Comparison of ENCODE assay signal across 10 cellular contexts in the genomic region with DNA sequence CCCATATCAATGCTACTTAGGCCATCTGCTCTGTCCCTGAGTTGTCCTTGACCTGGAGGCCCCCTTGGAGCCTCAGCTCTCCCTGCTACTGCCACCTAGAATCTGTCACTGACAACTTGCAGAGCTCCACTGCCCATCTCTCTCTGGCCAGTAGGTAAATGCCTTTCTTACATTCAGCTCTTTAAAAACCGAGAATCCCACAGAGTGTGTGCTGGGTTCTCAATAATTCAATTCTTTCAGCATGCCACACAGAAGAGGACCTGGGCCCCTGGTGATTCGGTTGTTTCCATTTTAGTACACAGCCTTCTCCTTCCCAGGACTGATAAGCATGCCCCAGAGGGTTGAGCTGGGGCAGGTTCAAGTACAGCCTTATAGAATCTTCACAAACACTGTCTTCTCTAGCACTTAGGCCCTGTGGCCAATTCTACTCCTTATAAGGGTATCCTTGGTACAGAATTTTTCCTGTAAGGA. TPM values are rescaled to one million over a fixed set of nuclear protein-coding genes. Genes with fewer than 3 reads are reported as not detected.
A peak's percentile ranks its signal among the peaks of the same experiment; 100 is the strongest.
DNase-seq lines count a peak whose midpoint lies in the region; ATAC-seq, FAIRE-seq and TF ChIP-seq lines count a peak whose summit lies in the region.
"Had no signal": no experiment of that assay in that cellular context is flagged by ENCODE, and none has a peak within 500 bp of the region (broad histone marks: within the 10 kb centered on the region; RNA-seq: fewer than 3 reads in every experiment).

No MANE protein-coding gene starts in this region.

- H3K18ac ChIP-seq in H1 (ENCODE audit: extremely low read depth, low read length): peak overlapping the region; percentile 51; the same call in 1 of the 2 replicates

- POLR2A ChIA-PET in H1 (lab: Charles Lee; ENCODE audit: partially characterized antibody): interaction anchor here (0.7 to 4.0 kb wide), 10 partner anchors 11 to 192 kb away, joined by 3 to 72 read pairs (median 4); a partner anchor contains a TSS

- H3K4me3 ChIP-seq in H1 (ENCODE audit: extremely low read depth in 1 of 4, insufficient read depth in 2 of 4, low read depth in 3 of 4, low read length in 4 of 4) (no peak overlapping the region), neural progenitor cell (no peak overlapping the region), mucosa of descending colon (no peak overlapping the region)

- TF ChIP-seq POLR2A in H1 (IDR thresholded peaks at IDR 0.05; ENCODE audit: control extremely low read depth in 1 of 2, low read depth in 2 of 2, low read length in 2 of 2): no peak

- 0 out of 2 replicates have a peak overlapping the region, but pooled peaks have one; percentile 6 for H3K27ac ChIP-seq in H1 (ENCODE audit: low read depth, low read length)
- H3K27ac ChIP-seq in neural progenitor cell: no peak overlapping the region

- no peaks in the 10 kb centered on the region for H3K79me2 ChIP-seq in H1 (ENCODE audit: control insufficient read depth in 1 of 2, insufficient read depth in 2 of 2, low read length in 2 of 2)
- no peaks in the 10 kb centered on the region for H3K79me2 ChIP-seq in neural progenitor cell (ENCODE audit: low read depth)

- peak overlapping the region; percentile 90; the same call in 1 of the 2 replicates for H2BK20ac ChIP-seq in H1 (ENCODE audit: low read length)

- H3K23me2 ChIP-seq in H1 (ENCODE audit: low read depth, low read length): no peaks in the 10 kb centered on the region; the same call in 1 of the 2 replicates

- H3K9ac ChIP-seq in H1 (replicated peaks in 1 of 4; ENCODE audit: extremely low read depth in 1 of 4, low read depth in 3 of 4, low read length in 3 of 4) (no peak overlapping the region; a peak in 3 of 7 replicates), neural progenitor cell (no peak overlapping the region)

- no peak for TF ChIP-seq EP300 in H1 (IDR thresholded peaks at IDR 0.05; ENCODE audit: borderline replicate concordance in 1 of 2, low read depth in 2 of 2, low read length in 2 of 2)

- H3K23ac ChIP-seq in H1 (ENCODE audit: insufficient read length): no peak overlapping the region

- ATAC-seq in GM18870 (IDR thresholded peaks at IDR 0.05; ENCODE audit: unreplicated experiment) (no peak), mucosa of descending colon (no peak)

- no peak for DNase-seq in CD14-positive monocyte (ENCODE audit: low spot score)
- DNase-seq in NCI-H2227 treated with DMSO at 0.1 percent for 48 hours (lab: John Stamatoyannopoulos, UW): peak; percentile 61
- DNase-seq in H1 (ENCODE audit: low read depth in 1 of 2, low spot score in 2 of 2): no peak
- DNase-seq in neural progenitor cell (ENCODE audit: low spot score): no peak
- no peak for DNase-seq in NCI-H146 (lab: John Stamatoyannopoulos, UW)
- DNase-seq in MV-4-11 (lab: John Stamatoyannopoulos, UW): no peak
- DNase-seq in mucosa of descending colon: no peak
- DNase-seq: NCI-H1105 treated with DMSO at 0.1 percent for 48 hours had no signal

- intact Hi-C loops in CD14-positive monocyte (cut with micrococcal nuclease): loop anchor here (5.0 kb wide), 1 partner anchor 45 kb away; no protein-coding TSS in a partner anchor
- intact Hi-C loops in mucosa of descending colon (cut with DNase I, micrococcal nuclease): no loop called here

- peaks cover 0 to 2% of the 10 kb centered on the region in 2 donors for H3K36me3 Mint-ChIP-seq in CD14-positive monocyte
- no peaks in the 10 kb centered on the region for H3K36me3 Mint-ChIP-seq in neural progenitor cell

- H4K8ac ChIP-seq in H1 (ENCODE audit: extremely low read depth, insufficient read depth, low read length): no peak overlapping the region

- H3K4me1 Mint-ChIP-seq in CD14-positive monocyte (peaks cover 18% of the 10 kb centered on the region), neural progenitor cell (peaks cover 25% of the 10 kb centered on the region)

- no peak overlapping the region for H2BK120ac ChIP-seq in H1 (replicated peaks; ENCODE audit: low read depth, low read length)

- 0 out of 2 replicates have a peak overlapping the region, but pooled peaks have one; percentile 67 for H2BK15ac ChIP-seq in H1 (ENCODE audit: low read length)

- H2AK5ac ChIP-seq in H1 (ENCODE audit: low read depth, low read length): peak overlapping the region; percentile 48; the same call in 1 of the 2 replicates

- H2AFZ ChIP-seq in H1 (ENCODE audit: low read length): peak overlapping the region; percentile 30; the same call in 1 of the 2 replicates
- no peak overlapping the region for H2AFZ ChIP-seq in neural progenitor cell (replicated peaks)

- H3K79me1 ChIP-seq in H1 (ENCODE audit: low read depth, low read length): no peaks in the 10 kb centered on the region

- FAIRE-seq in H1 (lab: Jason Lieb, UNC): no peak
- FAIRE-seq: urothelium cell line had no signal

- TF ChIP-seq RAD21 in H1 (IDR thresholded peaks at IDR 0.05 in 1 of 2, conservative IDR thresholded peaks at IDR 0.05 in 1 of 2; ENCODE audit: low read depth in 2 of 2, low read length in 2 of 2): no peak

- H3K27me3 ChIP-seq in H1 (replicated peaks in 1 of 4; ENCODE audit: control insufficient read depth in 3 of 4, extremely low read depth in 1 of 4, insufficient read depth in 3 of 4, low read length in 3 of 4): no peaks in the 10 kb centered on the region
- no peaks in the 10 kb centered on the region for H3K27me3 ChIP-seq in neural progenitor cell

- CTCF ChIA-PET in H1 (lab: Charles Lee; ENCODE audit: partially characterized antibody): interaction anchor here (0.5 to 1.3 kb wide), 6 partner anchors 15 to 149 kb away, joined by 3 to 4 read pairs (median 3); no protein-coding TSS in a partner anchor

- H3K27me3 Mint-ChIP-seq in CD14-positive monocyte (ENCODE audit: low read depth in 3 of 3): peaks cover 0 to 3% (median 1%) of the 10 kb centered on the region in 3 donors
- peaks cover 2% of the 10 kb centered on the region for H3K27me3 Mint-ChIP-seq in neural progenitor cell (ENCODE audit: insufficient read depth, low read depth)

- H3K4me1 ChIP-seq in H1 (replicated peaks in 1 of 4; ENCODE audit: control insufficient read depth in 3 of 4, insufficient read depth in 4 of 4, low read length in 3 of 4) (peaks cover 4 to 15% (median 10%) of the 10 kb centered on the region in 4 experiments), neural progenitor cell (no peaks in the 10 kb centered on the region), mucosa of descending colon (ENCODE audit: low read depth) (peaks cover 4% of the 10 kb centered on the region)

- no peak overlapping the region for H3K56ac ChIP-seq in H1 (replicated peaks; ENCODE audit: insufficient read length, low read depth, low read length)

- peak overlapping the region; percentile 60 for H4K91ac ChIP-seq in H1 (replicated peaks; ENCODE audit: insufficient read length, low read length)

- H3K9me3 ChIP-seq in H1 (ENCODE audit: insufficient read depth in 2 of 2, low read depth in 1 of 2, low read length in 1 of 2) (no peaks in the 10 kb centered on the region), neural progenitor cell (ENCODE audit: low read depth) (no peaks in the 10 kb centered on the region), mucosa of descending colon (no peaks in the 10 kb centered on the region)

- H2BK12ac ChIP-seq in H1 (ENCODE audit: low read depth, low read length): peak overlapping the region; percentile 100; the same call in 1 of the 2 replicates

- peaks cover 29% of the 10 kb centered on the region for H3F3A ChIP-seq in neural progenitor cell (ENCODE audit: low read depth)

- H4K20me1 ChIP-seq in H1 (replicated peaks in 1 of 2; ENCODE audit: control insufficient read depth in 1 of 2, insufficient read depth in 2 of 2, low read length in 2 of 2): no peaks in the 10 kb centered on the region
- H4K20me1 ChIP-seq in neural progenitor cell (ENCODE audit: low read depth): no peaks in the 10 kb centered on the region

- 75% methylated on average over 2 of the region's 2 CpGs; no CpG with 5 or more reads in 1 of the 2 experiments for WGBS in H1 (ENCODE audit: extremely low coverage in 1 of 2, insufficient coverage in 1 of 2, insufficient read length in 1 of 2, insufficient replicate concordance in 2 of 2, low coverage in 1 of 2, low lambda C conversion rate in 2 of 2, missing lambda C conversion rate in 1 of 2), 2 experiments

- no peak overlapping the region for H4K5ac ChIP-seq in H1 (ENCODE audit: insufficient read length, low read depth, low read length)

- H2BK5ac ChIP-seq in H1 (ENCODE audit: low read depth, low read length): peak overlapping the region; percentile 99

- no peak for TF ChIP-seq CTCF in CD14-positive monocyte (IDR thresholded peaks at IDR 0.05)
- no peak for TF ChIP-seq CTCF in H1 (IDR thresholded peaks at IDR 0.05; ENCODE audit: control extremely low read depth in 1 of 3, insufficient read depth in 1 of 3, low read depth in 1 of 3, low read length in 3 of 3)
- TF ChIP-seq CTCF in neural progenitor cell (IDR thresholded peaks at IDR 0.05): no peak
- TF ChIP-seq CTCF in mucosa of descending colon (IDR thresholded peaks at IDR 0.05): no peak

- H3K9me3 Mint-ChIP-seq in CD14-positive monocyte (no peaks in the 10 kb centered on the region), neural progenitor cell (no peaks in the 10 kb centered on the region)

- H3K4ac ChIP-seq in H1 (replicated peaks; ENCODE audit: insufficient read length, low read depth, low read length): no peak overlapping the region

- no peak overlapping the region for H3K14ac ChIP-seq in H1 (ENCODE audit: insufficient read length)

- H3K4me2 ChIP-seq in H1 (ENCODE audit: insufficient read depth in 1 of 2, low read depth in 2 of 2, low read length in 2 of 2) (0 out of 4 replicates have a peak overlapping the region, but pooled peaks of 1 of the 2 experiments have one; percentile 52), neural progenitor cell (no peak overlapping the region)

- H3K27ac Mint-ChIP-seq in CD14-positive monocyte: peak overlapping the region in 6 of 7 donors; percentile 4 to 98 (median 55)
- H3K27ac Mint-ChIP-seq in neural progenitor cell: peak overlapping the region; percentile 7

- H3K4me3 Mint-ChIP-seq in CD14-positive monocyte (peak overlapping the region in 1 of 2 donors; percentile 1), neural progenitor cell (no peak overlapping the region)

- H3K36me3 ChIP-seq in H1 (ENCODE audit: control insufficient read depth in 2 of 4, insufficient read depth in 4 of 4, low read length in 3 of 4): no peaks in the 10 kb centered on the region
- H3K36me3 ChIP-seq in neural progenitor cell: no peaks in the 10 kb centered on the region
- no peaks in the 10 kb centered on the region for H3K36me3 ChIP-seq in mucosa of descending colon (ENCODE audit: low read depth)

RNA-seq across cellular contexts. Expression of a gene that starts 22.0 kb away (rescaled TPM):
- polyA plus RNA-seq in CD14-positive monocyte (1 to 10 TPM; 7.0 to 8.1 TPM), H1 (2011; rRNA removed) (38.7 and 45.9 TPM in 2 replicates)
- 244 and 259 TPM in 2 replicates for total RNA-seq in H1 (2021; fragmentation: NEBNext Ultra II Directional; extraction: Animal tissue kit (Norgen Biotek cat#: 25700))
- 61.0 TPM for polyA plus RNA-seq in H1 (2011; cell fraction: cytosol; rRNA removed)
- polyA plus RNA-seq in H1 (2011; cell fraction: nucleus; rRNA removed): 90.5 TPM
- polyA plus RNA-seq in H1 (2012, experiment 1 of 2): 60.6 to 116 TPM (median 80.2 TPM) in 4 replicates
- polyA plus RNA-seq in H1 (2012, experiment 2 of 2): 5.5 TPM
- polyA plus RNA-seq in H1 (2013, experiment 1 of 2): 119 TPM
- 111 TPM for polyA plus RNA-seq in H1 (2013, experiment 2 of 2)
- polyA minus RNA-seq in H1 (2011; rRNA and poly(A)+ RNA removed): 160 and 258 TPM in 2 replicates
- polyA minus RNA-seq in H1 (2011; cell fraction: cytosol; rRNA and poly(A)+ RNA removed): 368 TPM
- 292 TPM for polyA minus RNA-seq in H1 (2011; cell fraction: nucleus; rRNA and poly(A)+ RNA removed)
- total RNA-seq in neural progenitor cell (ENCODE audit: low replicate concordance) (157 and 231 TPM in 2 replicates), mucosa of descending colon (100 to 1,000 TPM in 1 of 3 donors, 10 to 100 TPM in 2; 68.8 to 141 (median 69.9) TPM)

RNA-seq across cellular contexts. Expression of a gene that starts 48.0 kb away (rescaled TPM):
- polyA plus RNA-seq in CD14-positive monocyte: 1 to 10 TPM; 5.5 to 5.9 TPM
- total RNA-seq in H1 (2021; fragmentation: NEBNext Ultra II Directional; extraction: Animal tissue kit (Norgen Biotek cat#: 25700)): 43.9 and 50.1 TPM in 2 replicates
- 16.5 and 24.3 TPM in 2 replicates for polyA plus RNA-seq in H1 (2011; rRNA removed)
- 27.2 TPM for polyA plus RNA-seq in H1 (2011; cell fraction: cytosol; rRNA removed)
- polyA plus RNA-seq in H1 (2011; cell fraction: nucleus; rRNA removed): 24.3 TPM
- polyA plus RNA-seq in H1 (2012, experiment 1 of 2): 20.1 to 24.6 TPM (median 22.2 TPM) in 4 replicates
- polyA plus RNA-seq in H1 (2012, experiment 2 of 2): 5.3 TPM
- 57.5 TPM for polyA plus RNA-seq in H1 (2013, experiment 1 of 2)
- polyA plus RNA-seq in H1 (2013, experiment 2 of 2): 70.5 TPM
- polyA minus RNA-seq in H1 (2011; rRNA and poly(A)+ RNA removed): 14.8 and 19.2 TPM in 2 replicates
- polyA minus RNA-seq in H1 (2011; cell fraction: cytosol; rRNA and poly(A)+ RNA removed): 24.1 TPM
- 30.6 TPM for polyA minus RNA-seq in H1 (2011; cell fraction: nucleus; rRNA and poly(A)+ RNA removed)
- total RNA-seq in neural progenitor cell (ENCODE audit: low replicate concordance): 51.6 and 82.4 TPM in 2 replicates
- 10 to 100 TPM; 33.2 to 57.9 (median 54.0) TPM for total RNA-seq in mucosa of descending colon

Comparison
In these comparisons a context has a peak if more than half of its experiments do, and no peak if none do; other contexts are left out.
1. intact Hi-C loops: an anchor here in CD14-positive monocyte (5.0 kb wide); none called in mucosa of descending colon.